ENCODE assay signal across 25 cellular contexts in the genomic region with DNA sequence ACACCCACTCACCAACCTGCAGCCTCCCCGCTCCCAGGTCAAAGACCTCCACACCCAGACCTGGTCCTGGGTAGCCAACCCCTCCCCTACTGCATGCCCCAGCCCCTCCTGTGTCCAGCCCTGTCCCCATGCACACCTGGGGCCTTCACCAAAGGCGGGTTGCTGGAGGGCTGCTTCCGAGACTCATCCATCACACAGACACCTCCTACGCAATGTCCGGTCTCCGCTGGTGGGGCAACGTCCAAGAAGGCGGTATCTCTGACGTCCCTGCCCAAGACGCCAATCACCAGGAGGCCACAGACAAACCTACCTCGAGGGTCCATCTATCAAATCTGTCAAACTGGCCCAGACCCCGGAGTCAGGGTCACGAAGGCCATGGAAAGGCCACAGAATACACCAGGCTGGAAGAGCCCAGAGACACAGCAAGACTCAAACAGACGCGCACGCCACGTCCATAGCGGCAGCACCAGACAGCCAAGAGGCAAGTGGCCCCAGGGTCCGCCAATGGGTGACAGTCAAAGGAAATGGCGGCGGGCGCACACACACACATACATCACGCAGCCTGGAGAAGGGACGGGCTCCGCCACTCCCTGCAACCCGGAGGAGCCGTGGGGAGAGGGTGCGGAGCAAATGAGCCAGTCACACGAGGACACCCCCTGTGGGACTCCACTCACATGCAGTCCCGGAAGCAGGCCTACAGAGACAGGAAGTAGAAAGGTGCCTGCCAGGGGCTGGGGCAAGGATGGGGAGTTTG. TPM values are rescaled to one million over a fixed set of nuclear protein-coding genes. Genes with fewer than 3 reads are reported as not detected.
DNase-seq lines count a peak whose midpoint lies in the region; ATAC-seq and TF ChIP-seq lines count a peak whose summit lies in the region.
"Had no signal": no experiment of that assay in that cellular context is flagged by ENCODE, and none has a peak within 500 bp of the region (broad histone marks: within the 10 kb centered on the region; RNA-seq: fewer than 3 reads in every experiment).

No MANE protein-coding gene starts in this region.

- no peak overlapping the region for H3K18ac ChIP-seq in neuronal stem cell (ENCODE audit: low read length)

- H3K4me3 Mint-ChIP-seq in activated naive CD4-positive, alpha-beta T cell treated with anti-CD3 and anti-CD28 coated beads, Interleukin-2, amount 10 ng/mL, durations not matched to agents 7 days and 5 days, result no peak overlapping the region
- no peak overlapping the region for H3K4me3 Mint-ChIP-seq in CD8-positive, alpha-beta T cell
- H3K4me3 Mint-ChIP-seq in T-helper 17 cell, result peak overlapping the region; percentile 52
- H3K4me3 Mint-ChIP-seq in nephron progenitor cell, result no peak overlapping the region
- no peak overlapping the region for H3K4me3 Mint-ChIP-seq in endodermal cell
- H3K4me3 Mint-ChIP-seq: B cell; central memory CD8-positive, alpha-beta T cell; T-helper 1 cell treated with Interleukin-12 subunit alpha and Interleukin-12 subunit beta and Interleukin-4 antibody, amounts not matched to agents 30 μg/mL and 1 μg/mL, for 36 hours had no signal

- H4K8ac ChIP-seq in neuronal stem cell (ENCODE audit: low read depth, low read length), result no peak overlapping the region

- no peak for TF ChIP-seq CTCF in CD8-positive, alpha-beta T cell (IDR thresholded peaks at IDR 0.05)
- TF ChIP-seq CTCF in nephron progenitor cell (IDR thresholded peaks at IDR 0.05) (no peak), endodermal cell (conservative IDR thresholded peaks at IDR 0.05) (no peak)

- H3K4ac ChIP-seq in neuronal stem cell (ENCODE audit: low read length), result no peak overlapping the region

- H3K27me3 Mint-ChIP-seq in activated naive CD4-positive, alpha-beta T cell treated with anti-CD3 and anti-CD28 coated beads, Interleukin-2, amount 10 ng/mL, durations not matched to agents 7 days and 5 days, result peaks cover 5% of the 10 kb centered on the region
- H3K27me3 Mint-ChIP-seq in CD8-positive, alpha-beta T cell (ENCODE audit: low read depth), result no peaks in the 10 kb centered on the region
- no peaks in the 10 kb centered on the region for H3K27me3 Mint-ChIP-seq in T-helper 17 cell
- no peaks in the 10 kb centered on the region for H3K27me3 Mint-ChIP-seq in nephron progenitor cell (ENCODE audit: low read depth, poor library complexity)
- H3K27me3 Mint-ChIP-seq in endodermal cell (ENCODE audit: insufficient read depth), result no peaks in the 10 kb centered on the region
- H3K27me3 Mint-ChIP-seq: central memory CD8-positive, alpha-beta T cell had no signal

- no peak overlapping the region for H3K27ac ChIP-seq in CD8-positive, alpha-beta T cell (ENCODE audit: low read depth, low read length)
- no peak overlapping the region for H3K27ac ChIP-seq in neuronal stem cell (replicated peaks; ENCODE audit: low read length)
- no peak overlapping the region for H3K27ac ChIP-seq in endodermal cell (ENCODE audit: low read depth, low read length)
- H3K27ac ChIP-seq: A549, SJCRH30, uterus had no signal

- no peak overlapping the region for H2AK5ac ChIP-seq in neuronal stem cell (ENCODE audit: low read depth, low read length)

- H2BK15ac ChIP-seq in neuronal stem cell (ENCODE audit: low read length), result no peak overlapping the region

- H3K4me2 ChIP-seq in neuronal stem cell (ENCODE audit: insufficient read depth, low read length, poor library complexity, severe bottlenecking), result no peak overlapping the region
- H3K4me2 ChIP-seq: A549 had no signal

- H3K4me1 Mint-ChIP-seq in activated naive CD4-positive, alpha-beta T cell treated with anti-CD3 and anti-CD28 coated beads, Interleukin-2, amount 10 ng/mL, durations not matched to agents 7 days and 5 days, result peaks cover 4% of the 10 kb centered on the region
- peaks cover 14% of the 10 kb centered on the region for H3K4me1 Mint-ChIP-seq in CD8-positive, alpha-beta T cell (ENCODE audit: low read depth)
- H3K4me1 Mint-ChIP-seq in T-helper 17 cell, result peaks cover 13% of the 10 kb centered on the region
- H3K4me1 Mint-ChIP-seq in nephron progenitor cell, result peaks cover 41% of the 10 kb centered on the region
- H3K4me1 Mint-ChIP-seq in endodermal cell, result peaks cover 3% of the 10 kb centered on the region
- H3K4me1 Mint-ChIP-seq: B cell had no signal

- H2AFZ ChIP-seq in neuronal stem cell (ENCODE audit: low read length), result no peak overlapping the region

- no peak overlapping the region for H4K91ac ChIP-seq in neuronal stem cell (ENCODE audit: low read depth, low read length, poor library complexity)

- H3K9ac ChIP-seq in neuronal stem cell (ENCODE audit: low read depth, low read length, poor library complexity) (no peak overlapping the region), endodermal cell (ENCODE audit: extremely low read depth, low read length, poor library complexity, severe bottlenecking) (no peak overlapping the region)

- H3K79me1 ChIP-seq in neuronal stem cell (ENCODE audit: low read depth, low read length), result peaks cover 8% of the 10 kb centered on the region

- peak overlapping the region; percentile 73 for H2BK12ac ChIP-seq in neuronal stem cell (ENCODE audit: low read length)

- POLR2A ChIA-PET in CD8-positive, alpha-beta T cell (lab: Charles Lee), result interaction anchor here (1.0 kb wide), 1 partner anchor 9 kb away, joined by 3 read pairs; no protein-coding TSS in a partner anchor

- no peaks in the 10 kb centered on the region for H3K36me3 Mint-ChIP-seq in activated naive CD4-positive, alpha-beta T cell treated with anti-CD3 and anti-CD28 coated beads, Interleukin-2, amount 10 ng/mL, durations not matched to agents 7 days and 5 days
- H3K36me3 Mint-ChIP-seq in activated naive CD4-positive, alpha-beta T cell treated with anti-CD3 and anti-CD28 coated beads, Interleukin-2, amount 50 U/mL, for 72 hours, result no peaks in the 10 kb centered on the region
- peaks cover 3% of the 10 kb centered on the region for H3K36me3 Mint-ChIP-seq in CD8-positive, alpha-beta T cell
- H3K36me3 Mint-ChIP-seq in T-helper 17 cell (ENCODE audit: low read depth), result no peaks in the 10 kb centered on the region
- H3K36me3 Mint-ChIP-seq in nephron progenitor cell (ENCODE audit: low read depth), result no peaks in the 10 kb centered on the region
- H3K36me3 Mint-ChIP-seq in endodermal cell (ENCODE audit: low read depth), result no peaks in the 10 kb centered on the region

- H3K27ac Mint-ChIP-seq in activated naive CD4-positive, alpha-beta T cell treated with anti-CD3 and anti-CD28 coated beads, Interleukin-2, amount 10 ng/mL, durations not matched to agents 7 days and 5 days, result peak overlapping the region; percentile 37
- H3K27ac Mint-ChIP-seq in activated naive CD4-positive, alpha-beta T cell treated with anti-CD3 and anti-CD28 coated beads, Interleukin-2, amount 50 U/mL, for 72 hours, result peak overlapping the region in 1 of 2 donors; percentile 55
- peak overlapping the region; percentile 27 for H3K27ac Mint-ChIP-seq in CD8-positive, alpha-beta T cell
- H3K27ac Mint-ChIP-seq in T-helper 17 cell (peak overlapping the region; percentile 67), nephron progenitor cell (no peak overlapping the region), endodermal cell (no peak overlapping the region)
- H3K27ac Mint-ChIP-seq: B cell; T-helper 1 cell treated with Interleukin-12 subunit alpha and Interleukin-12 subunit beta and Interleukin-4 antibody, amounts not matched to agents 30 μg/mL and 1 μg/mL, for 36 hours had no signal

- H3K9me3 ChIP-seq in CD8-positive, alpha-beta T cell (ENCODE audit: low read length), result no peaks in the 10 kb centered on the region
- H3K9me3 ChIP-seq in T-helper 17 cell (ENCODE audit: control insufficient read depth, low read length, poor library complexity, severe bottlenecking) (no peaks in the 10 kb centered on the region), neuronal stem cell (replicated peaks in 1 of 2; ENCODE audit: control insufficient read depth in 2 of 2, insufficient read depth in 1 of 2, low read depth in 1 of 2, low read length in 2 of 2) (no peaks in the 10 kb centered on the region), endodermal cell (ENCODE audit: control insufficient read depth, low read length) (no peaks in the 10 kb centered on the region)
- H3K9me3 ChIP-seq: A549, SJCRH30, uterus had no signal

- H3K23ac ChIP-seq in neuronal stem cell (ENCODE audit: low read depth, low read length, poor library complexity), result peak overlapping the region; percentile 22

- no peaks in the 10 kb centered on the region for H3K27me3 ChIP-seq in CD8-positive, alpha-beta T cell (ENCODE audit: insufficient read depth, low read length)
- H3K27me3 ChIP-seq in neuronal stem cell (ENCODE audit: control insufficient read depth in 3 of 3, insufficient read depth in 3 of 3, low read depth in 1 of 3, low read length in 3 of 3) (no peaks in the 10 kb centered on the region), endodermal cell (ENCODE audit: control insufficient read depth, insufficient read depth, low read length, poor library complexity, severe bottlenecking) (no peaks in the 10 kb centered on the region)
- H3K27me3 ChIP-seq: SJCRH30, uterus had no signal

- H3K9me3 Mint-ChIP-seq in activated naive CD4-positive, alpha-beta T cell treated with anti-CD3 and anti-CD28 coated beads, Interleukin-2, amount 10 ng/mL, durations not matched to agents 7 days and 5 days, result no peaks in the 10 kb centered on the region
- H3K9me3 Mint-ChIP-seq in activated naive CD4-positive, alpha-beta T cell treated with anti-CD3 and anti-CD28 coated beads, Interleukin-2, amount 50 U/mL, for 72 hours, result no peaks in the 10 kb centered on the region
- no peaks in the 10 kb centered on the region for H3K9me3 Mint-ChIP-seq in CD8-positive, alpha-beta T cell
- H3K9me3 Mint-ChIP-seq in nephron progenitor cell, result no peaks in the 10 kb centered on the region
- H3K9me3 Mint-ChIP-seq in endodermal cell, result no peaks in the 10 kb centered on the region
- H3K9me3 Mint-ChIP-seq: central memory CD8-positive, alpha-beta T cell; T-helper 1 cell treated with Interleukin-12 subunit alpha and Interleukin-12 subunit beta and Interleukin-4 antibody, amounts not matched to agents 30 μg/mL and 1 μg/mL, for 36 hours had no signal

- H2BK120ac ChIP-seq in neuronal stem cell (ENCODE audit: low read depth, low read length), result no peak overlapping the region

- DNase-seq in activated naive CD4-positive, alpha-beta T cell treated with anti-CD3 and anti-CD28 coated beads, Interleukin-2, amount 10 ng/mL, durations not matched to agents 7 days and 5 days, result no peak
- no peak for DNase-seq in activated naive CD4-positive, alpha-beta T cell treated with anti-CD3 and anti-CD28 coated beads, Interleukin-2, amount 50 U/mL, for 72 hours (ENCODE audit: low spot score in 2 of 2)
- DNase-seq in CD8-positive, alpha-beta T cell, result peak in 1 of 7 experiments; percentile 16
- DNase-seq in T-helper 17 cell (no peak), neuronal stem cell (ENCODE audit: low spot score) (no peak), nephron progenitor cell (no peak), endodermal cell (no peak)
- DNase-seq: activated CD4-positive, alpha-beta T cell treated with anti-CD3 and anti-CD28 coated beads for 48 hours; activated naive CD4-positive, alpha-beta T cell treated with Interleukin-2 at 50 U/mL for 16 hours; activated T-cell treated with anti-CD3 and anti-CD28 coated beads, Interleukin-2, amount 50 U/mL, for 48 hours; Calu3; mammary epithelial cell; NCI-H1417; NCI-H524; nucleus accumbens; stimulated activated CD4-positive, alpha-beta T cell treated with anti-CD3 and anti-CD28 coated beads, Interleukin-4, amount 100 ng/mL, for 24 hours; stimulated activated naive CD4-positive, alpha-beta T cell; uterus had no signal

- H2BK5ac ChIP-seq in neuronal stem cell (ENCODE audit: low read length), result no peak overlapping the region

- peak overlapping the region; percentile 38 for H3K14ac ChIP-seq in neuronal stem cell (ENCODE audit: low read length)

- intact Hi-C loops in CD8-positive, alpha-beta T cell (cut with DNase I, micrococcal nuclease), result no loop called here

- CTCF ChIA-PET in activated naive CD4-positive, alpha-beta T cell treated with anti-CD3 and anti-CD28 coated beads, Interleukin-2, amount 10 ng/mL, durations not matched to agents 7 days and 5 days (lab: Charles Lee), result interaction anchor here (0.8 kb wide), 1 partner anchor 10 kb away, joined by 4 read pairs; no protein-coding TSS in a partner anchor
- CTCF ChIA-PET in CD8-positive, alpha-beta T cell (lab: Charles Lee), result no interaction called here

- WGBS in neuronal stem cell (ENCODE audit: extremely low coverage in 2 of 2, insufficient read length in 2 of 2, insufficient replicate concordance in 1 of 2), 2 donors, result no CpG with 5 or more reads among the region's 30 CpGs
- WGBS in endodermal cell (ENCODE audit: insufficient coverage in 1 of 2, insufficient read length in 1 of 2), 2 experiments, result 88 to 94% methylated on average over 14 to 30 of the region's 30 CpGs

- no peak for ATAC-seq in activated naive CD4-positive, alpha-beta T cell treated with anti-CD3 and anti-CD28 coated beads, Interleukin-2, amount 50 U/mL, for 72 hours
- no peak for ATAC-seq in CD8-positive, alpha-beta T cell
- ATAC-seq in T-helper 17 cell (no peak), HG03025 (IDR thresholded peaks at IDR 0.05; ENCODE audit: low FRiP score, unreplicated experiment) (no peak)
- ATAC-seq: A549, Panc1 had no signal

- peaks cover 9% of the 10 kb centered on the region for H3K4me1 ChIP-seq in CD8-positive, alpha-beta T cell (ENCODE audit: insufficient read depth, low read length)
- H3K4me1 ChIP-seq in neuronal stem cell (ENCODE audit: control insufficient read depth in 2 of 2, insufficient read depth in 1 of 2, low read depth in 1 of 2, low read length in 2 of 2) (no peaks in the 10 kb centered on the region), endodermal cell (ENCODE audit: control insufficient read depth, insufficient read depth, low read length) (no peaks in the 10 kb centered on the region)

- no peak overlapping the region for H3K4me3 ChIP-seq in CD8-positive, alpha-beta T cell (ENCODE audit: low read depth, low read length)
- H3K4me3 ChIP-seq in neuronal stem cell (ENCODE audit: low read length in 2 of 2) (no peak overlapping the region), endodermal cell (ENCODE audit: low read length) (no peak overlapping the region)
- H3K4me3 ChIP-seq: A549, SJCRH30, uterus had no signal

- H3K36me3 ChIP-seq in CD8-positive, alpha-beta T cell (ENCODE audit: insufficient read depth, low read length), result no peaks in the 10 kb centered on the region
- H3K36me3 ChIP-seq in neuronal stem cell (replicated peaks in 1 of 2; ENCODE audit: control insufficient read depth in 2 of 2, insufficient read depth in 2 of 2, low read length in 2 of 2) (peaks cover 0 to 1% of the 10 kb centered on the region in 2 donors), endodermal cell (ENCODE audit: control insufficient read depth, insufficient read depth, low read length) (no peaks in the 10 kb centered on the region)
- H3K36me3 ChIP-seq: SJCRH30, uterus had no signal

RNA-seq across cellular contexts. Expression of gene NACC2, which starts 10.7 kb away (rescaled TPM):
- 10 to 100 TPM in 1 of 2 donors, 1 to 10 TPM in 1; 4.5 to 10.0 TPM for total RNA-seq in activated naive CD4-positive, alpha-beta T cell treated with anti-CD3 and anti-CD28 coated beads, Interleukin-2, amount 50 U/mL, for 72 hours
- 1 to 10 TPM; 1.7 to 1.8 TPM for total RNA-seq in CD8-positive, alpha-beta T cell
- total RNA-seq in T-helper 17 cell (1 to 10 TPM; 5.8 to 5.9 TPM), endodermal cell (10 to 100 TPM; 12.4 to 16.7 TPM)
- 4.9 TPM for polyA plus RNA-seq in neuronal stem cell (2013, experiment 1 of 2)
- polyA plus RNA-seq in neuronal stem cell (2013, experiment 2 of 2), result 5.0 TPM
- 6.4 TPM for polyA plus RNA-seq in endodermal cell (2013, experiment 1 of 2)
- polyA plus RNA-seq in endodermal cell (2013, experiment 2 of 2), result 6.8 TPM

RNA-seq across cellular contexts. Expression of gene TMEM250, which starts 34.3 kb away (rescaled TPM):
- total RNA-seq in activated naive CD4-positive, alpha-beta T cell treated with anti-CD3 and anti-CD28 coated beads, Interleukin-2, amount 50 U/mL, for 72 hours, result 10 to 100 TPM; 13.3 to 26.2 TPM
- total RNA-seq in CD8-positive, alpha-beta T cell, result 1 to 10 TPM; 7.6 to 7.7 TPM
- 10 to 100 TPM; 17.9 to 21.8 TPM for total RNA-seq in T-helper 17 cell
- 23.6 TPM for polyA plus RNA-seq in neuronal stem cell (2013, experiment 1 of 2)
- 22.7 TPM for polyA plus RNA-seq in neuronal stem cell (2013, experiment 2 of 2)
- 10 to 100 TPM; 56.4 to 58.4 TPM for total RNA-seq in endodermal cell
- 28.9 TPM for polyA plus RNA-seq in endodermal cell (2013, experiment 1 of 2)
- polyA plus RNA-seq in endodermal cell (2013, experiment 2 of 2), result 28.8 TPM

Comparison
In these comparisons a context has a peak if more than half of its experiments do, and no peak if none do; other contexts are left out.
1. H3K27ac Mint-ChIP-seq: peak in activated naive CD4-positive, alpha-beta T cell treated with anti-CD3 and anti-CD28 coated beads, Interleukin-2, amount 10 ng/mL, durations not matched to agents 7 days and 5 days (single experiment), CD8-positive, alpha-beta T cell (single experiment) and T-helper 17 cell (single experiment); none in nephron progenitor cell (single experiment) and endodermal cell (single experiment).